Comparison of ENCODE assay signal across 8 cellular contexts in genomic region chr11:93543292-93543977, GRCh38. TPM values are rescaled to one million over a fixed set of nuclear protein-coding genes. Genes with fewer than 3 reads are reported as not detected.
DNase-seq lines count a peak whose midpoint lies in the region; ATAC-seq, FAIRE-seq and TF ChIP-seq lines count a peak whose summit lies in the region.

TSS of gene SMCO4 (minus strand) at chr11:93543391. CDS start at chr11:93479189, 64,202 bp downstream.

- FAIRE-seq in GM12891 (lab: Jason Lieb, UNC), result peak; percentile 78

- H3K27me3 ChIP-seq in upper lobe of right lung, result no peaks in the 10 kb centered on the region

- peak; percentile 74 for TF ChIP-seq CTCF in upper lobe of right lung (IDR thresholded peaks at IDR 0.05)

- ATAC-seq in HG02763 (IDR thresholded peaks at IDR 0.05; ENCODE audit: unreplicated experiment), result peak; percentile 88
- peak; percentile 95 for ATAC-seq in upper lobe of right lung

- peak within 1 kb of the TSS; percentile 81 for H3K27ac ChIP-seq in upper lobe of right lung

- no peaks in the 10 kb centered on the region for H3K36me3 ChIP-seq in upper lobe of right lung

- intact Hi-C loops in cardiac septum (cut with DNase I) (loop anchor here (1.0 to 5.0 kb wide), 2 partner anchors 119 to 308 kb away; partner anchors contain the start of gene CEP295), upper lobe of right lung (cut with DNase I) (loop anchor here (5.0 kb wide), 1 partner anchor 306 kb away; no protein-coding TSS in a partner anchor)

- peaks cover 38% of the 10 kb centered on the region for H3K4me1 ChIP-seq in upper lobe of right lung

- no peak for TF ChIP-seq POLR2A in GM12891 (IDR thresholded peaks at IDR 0.05; ENCODE audit: low read depth, low read length)

- no peaks in the 10 kb centered on the region for H3K9me3 ChIP-seq in upper lobe of right lung

- DNase-seq in GM12891 (ENCODE audit: insufficient read length, low spot score) (peak; percentile 78), NCI-H128 (lab: John Stamatoyannopoulos, UW; ENCODE audit: unreplicated experiment) (peak; percentile 67), SW 1271 (lab: John Stamatoyannopoulos, UW) (peak; percentile 57 to 81), cardiac septum (ENCODE audit: low spot score) (peak; percentile 91), pons (ENCODE audit: low spot score) (peak; percentile 71), upper lobe of right lung (peak; percentile 95)
- DNase-seq in activated naive CD8-positive, alpha-beta T cell treated with anti-CD3 and anti-CD28 coated beads, Interleukin-2, amount 50 U/mL, for 16 hours (ENCODE audit: low read depth, low spot score), result peak; percentile 10

- peak within 1 kb of the TSS; percentile 66 for H3K4me3 ChIP-seq in upper lobe of right lung

TF ChIP-seq in GM12891, 5 proteins besides CTCF, POLR2A, EP300 and RAD21:
- TF ChIP-seq TAF1 (IDR thresholded peaks at IDR 0.05; ENCODE audit: low read depth, low read length) (no peak), PAX5 (IDR thresholded peaks at IDR 0.05; ENCODE audit: insufficient read depth, low read length, severe bottlenecking) (peak; percentile 66), POLR2AphosphoS5 (IDR thresholded peaks at IDR 0.05; ENCODE audit: low read depth, low read length) (no peak), POU2F2 (IDR thresholded peaks at IDR 0.05; ENCODE audit: low read depth, low read length) (no peak), SPI1 (IDR thresholded peaks at IDR 0.05; ENCODE audit: low read depth, low read length) (peak; percentile 3; the same call in 1 of the 2 replicates)

RNA-seq across cellular contexts. Expression of gene SMCO4, which starts in this region (rescaled TPM):
- polyA plus RNA-seq in GM12891 (2012; ENCODE audit: low read depth, missing spikeins), result 38.2 TPM
- total RNA-seq in cardiac septum (40.0 TPM), upper lobe of right lung (55.7 TPM)

Comparison
In these comparisons a context has a peak if more than half of its experiments do, and no peak if none do; other contexts are left out.
1. Peak in every context shown above with its lines: DNase-seq, ATAC-seq, H3K4me3 ChIP-seq and H3K27ac ChIP-seq.
2. DNase-seq: peak in every context shown above with its lines; median percentile 95 in upper lobe of right lung; 91 in cardiac septum; 78 in GM12891; 71 in pons; 69 in SW 1271; 67 in NCI-H128; 10 in activated naive CD8-positive, alpha-beta T cell treated with anti-CD3 and anti-CD28 coated beads, Interleukin-2, amount 50 U/mL, for 16 hours.